ENCODE assay signal across 1 cellular context in the genomic region with DNA sequence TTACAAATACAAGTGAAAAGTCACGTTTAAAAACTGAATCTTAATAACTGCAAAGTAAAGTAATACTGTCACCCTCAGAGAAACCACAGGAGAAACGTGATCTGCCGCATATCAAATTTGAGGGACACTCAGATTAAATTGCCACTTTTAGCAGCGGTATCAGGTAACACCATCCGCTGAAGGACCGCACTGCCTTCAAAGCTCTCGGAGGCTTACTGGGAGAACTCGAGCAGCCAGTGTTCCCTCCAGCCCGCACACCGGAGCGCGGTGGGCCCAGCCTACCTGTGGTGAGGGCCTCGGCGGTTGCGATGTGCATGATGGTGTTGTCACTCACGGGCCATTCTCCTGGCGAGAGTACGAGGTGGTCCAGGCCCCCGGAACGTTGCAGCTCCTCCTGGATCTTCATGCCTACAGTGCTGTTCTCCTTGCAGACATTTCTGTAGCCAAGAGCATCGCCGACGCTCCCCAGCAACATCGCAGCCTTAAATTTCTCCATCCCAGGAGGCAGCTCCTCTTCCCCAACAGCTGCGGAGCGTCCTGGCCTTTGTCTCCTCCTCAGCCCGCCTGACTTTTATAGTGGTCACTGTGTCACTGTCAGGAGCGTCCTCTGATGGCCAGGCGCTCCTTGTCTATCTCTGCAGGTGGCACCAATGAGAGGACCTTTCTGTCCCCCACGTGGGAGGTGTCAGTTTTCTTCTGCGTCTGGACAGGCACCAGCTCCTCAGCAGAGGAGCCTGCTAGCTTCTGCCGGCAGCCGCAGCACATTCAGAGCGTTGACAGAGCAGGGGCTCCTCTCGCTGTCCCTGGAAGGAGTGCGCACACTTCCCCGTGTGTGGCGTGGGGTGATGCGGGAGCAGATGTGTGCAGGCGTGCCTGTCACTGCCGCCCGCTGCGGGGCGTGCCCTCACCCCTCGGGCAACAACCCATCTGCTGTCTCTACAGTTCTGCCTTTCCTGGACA.
TF ChIP-seq lines count a peak whose summit lies in the region.

Gene ADPRHL1 (minus strand): TSS at position 547 of the 960 bp plus-strand sequence. CDS start 51 bp downstream, at position 496.

TF ChIP-seq in GM23338, 12 proteins besides CTCF, POLR2A, EP300 and RAD21 (continued from another document):
- TF ChIP-seq ZNF462 (CRISPR knock-in tag; IDR thresholded peaks at IDR 0.05) (no peak), STAT1 (IDR thresholded peaks at IDR 0.05; ENCODE audit: unreplicated experiment) (no peak), ZNF331 (CRISPR knock-in tag; IDR thresholded peaks at IDR 0.05; ENCODE audit: low read depth) (no peak), EZH2phosphoT487 (IDR thresholded peaks at IDR 0.05; ENCODE audit: unreplicated experiment) (no peak), POLR2AphosphoS5 (IDR thresholded peaks at IDR 0.05; ENCODE audit: low read depth) (no peak), ZNF114 (CRISPR knock-in tag; IDR thresholded peaks at IDR 0.05) (no peak), NANOG (IDR thresholded peaks at IDR 0.05; ENCODE audit: borderline replicate concordance) (no peak), EZH2 (IDR thresholded peaks at IDR 0.05; ENCODE audit: low read depth, unreplicated experiment) (no peak)
- TF ChIP-seq, protein P1, sequence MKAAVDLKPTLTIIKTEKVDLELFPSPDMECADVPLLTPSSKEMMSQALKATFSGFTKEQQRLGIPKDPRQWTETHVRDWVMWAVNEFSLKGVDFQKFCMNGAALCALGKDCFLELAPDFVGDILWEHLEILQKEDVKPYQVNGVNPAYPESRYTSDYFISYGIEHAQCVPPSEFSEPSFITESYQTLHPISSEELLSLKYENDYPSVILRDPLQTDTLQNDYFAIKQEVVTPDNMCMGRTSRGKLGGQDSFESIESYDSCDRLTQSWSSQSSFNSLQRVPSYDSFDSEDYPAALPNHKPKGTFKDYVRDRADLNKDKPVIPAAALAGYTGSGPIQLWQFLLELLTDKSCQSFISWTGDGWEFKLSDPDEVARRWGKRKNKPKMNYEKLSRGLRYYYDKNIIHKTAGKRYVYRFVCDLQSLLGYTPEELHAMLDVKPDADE (IDR thresholded peaks at IDR 0.05) = no peak
